ENCODE assay signal across 2 cellular contexts in the genomic region with DNA sequence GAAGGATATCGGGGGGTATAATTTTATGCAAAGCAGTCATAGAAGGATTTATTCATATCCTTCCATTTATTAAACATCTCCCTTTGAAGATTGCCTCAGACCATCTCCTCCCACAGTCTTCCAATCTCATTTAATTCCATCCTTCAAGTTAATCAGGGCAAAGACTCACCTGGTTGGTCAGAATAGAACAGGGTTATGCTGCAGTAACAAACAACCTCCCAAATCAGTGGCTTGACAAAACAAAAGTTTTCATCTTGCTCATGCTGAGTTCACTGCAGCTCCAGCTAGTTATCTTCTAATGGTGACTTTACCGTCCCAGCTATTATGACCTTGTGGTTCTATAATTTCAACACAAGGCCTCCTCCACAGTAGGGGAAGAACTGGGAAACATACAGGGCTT.
TF ChIP-seq lines count a peak whose summit lies in the region.

No MANE protein-coding gene starts in this region.

TF ChIP-seq in HepG2, 621 proteins besides CTCF, POLR2A, EP300 and RAD21:
- TF ChIP-seq ZNF12 (CRISPR knock-in tag; IDR thresholded peaks at IDR 0.05) (peak; percentile 81; the same call in 1 of the 2 replicates), ZNF775 (CRISPR knock-in tag; IDR thresholded peaks at IDR 0.05; ENCODE audit: borderline replicate concordance) (no peak)

TF ChIP-seq in K562, 482 proteins besides CTCF, POLR2A, EP300 and RAD21:
- peak; percentile 90 for TF ChIP-seq ZNF12 (CRISPR knock-in tag; IDR thresholded peaks at IDR 0.05)
- no peak for TF ChIP-seq TEAD1 (CRISPR knock-in tag; IDR thresholded peaks at IDR 0.05)
